In genomic region chr5:165410476-165410875, GRCh38 we compare ENCODE assay signal across 20 cellular contexts.
"Had no signal": no experiment of that assay in that cellular context is flagged by ENCODE, and none has a peak within 500 bp of the region (broad histone marks: within the 10 kb centered on the region; RNA-seq: fewer than 3 reads in every experiment).

No MANE protein-coding gene starts in this region.

- ATAC-seq: effector memory CD8-positive, alpha-beta T cell; gastrocnemius medialis; left cardiac atrium; lower lobe of right lung; natural killer cell treated with Interleukin-12 subunit alpha and Interleukin-12 subunit beta and Interleukin-15 and Interleukin-18, amount 100 ng/mL, for 72 hours had no signal

- DNase-seq: effector memory CD8-positive, alpha-beta T cell; gastrocnemius medialis; immature natural killer cell; left cardiac atrium; left ventricle myocardium inferior; lower lobe of right lung; midbrain; nucleus accumbens; ovary; sigmoid colon; small intestine; stimulated activated CD4-positive, alpha-beta T cell treated with anti-CD3 and anti-CD28 coated beads, Interleukin-12 subunit alpha, Interleukin-12 subunit beta, amount 100 ng/mL, for 4 hours; stimulated activated naive CD4-positive, alpha-beta T cell treated with Interleukin-2 at 50 U/mL for 16 hours; tibial artery; upper lobe of left lung; uterus had no signal

- H3K4me3 ChIP-seq: esophagus muscularis mucosa, gastrocnemius medialis, left ventricle myocardium inferior, lower lobe of right lung, neural progenitor cell, ovary, right atrium auricular region, sigmoid colon, tibial artery, upper lobe of left lung, uterus had no signal
